In the genomic region with DNA sequence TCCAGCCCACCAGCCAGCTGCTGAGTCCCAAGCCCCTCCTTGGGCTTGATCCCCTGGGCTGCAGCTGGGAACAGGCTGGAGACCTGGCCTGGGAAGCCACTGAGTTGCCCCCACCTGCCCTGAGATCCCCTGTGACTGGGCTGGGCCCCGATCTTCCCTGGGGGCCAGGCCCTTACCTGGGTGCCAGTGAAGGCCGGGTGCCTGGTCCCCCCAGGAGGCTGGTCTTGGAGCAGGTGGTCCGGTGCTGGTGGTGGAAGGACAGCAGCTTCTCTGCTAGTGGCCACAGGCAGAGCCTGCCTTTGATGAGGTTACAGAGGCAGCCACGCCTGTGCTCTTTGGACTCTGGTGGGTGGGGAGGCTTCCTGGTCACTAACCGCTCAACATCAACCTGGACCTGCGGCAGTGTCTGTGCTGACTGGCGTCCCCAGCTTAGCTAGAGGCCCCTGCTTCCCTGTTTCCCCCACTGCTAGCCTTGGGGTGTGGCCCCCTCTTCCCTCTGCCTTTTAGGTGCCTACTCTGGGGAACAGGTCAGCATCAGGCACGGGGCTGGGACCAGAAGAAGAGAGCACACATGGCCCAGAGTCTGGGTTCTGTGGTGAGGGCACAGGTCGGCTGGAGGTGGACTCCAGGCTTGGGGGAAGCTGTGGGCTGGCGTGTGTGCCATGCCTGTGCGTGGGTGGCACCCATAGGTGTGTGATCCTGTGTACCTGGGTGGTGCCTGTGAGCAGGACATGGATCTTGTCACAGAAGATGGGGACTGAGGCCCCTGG, we compare ENCODE assay signal across 14 cellular contexts. TPM values are rescaled to one million over a fixed set of nuclear protein-coding genes. Genes with fewer than 3 reads are reported as not detected.
A peak's percentile ranks its signal among the peaks of the same experiment; 100 is the strongest.
DNase-seq lines count a peak whose midpoint lies in the region; ATAC-seq, FAIRE-seq and TF ChIP-seq lines count a peak whose summit lies in the region.
"Had no signal": no experiment of that assay in that cellular context is flagged by ENCODE, and none has a peak within 500 bp of the region (broad histone marks: within the 10 kb centered on the region; RNA-seq: fewer than 3 reads in every experiment).

A gene with protein sequence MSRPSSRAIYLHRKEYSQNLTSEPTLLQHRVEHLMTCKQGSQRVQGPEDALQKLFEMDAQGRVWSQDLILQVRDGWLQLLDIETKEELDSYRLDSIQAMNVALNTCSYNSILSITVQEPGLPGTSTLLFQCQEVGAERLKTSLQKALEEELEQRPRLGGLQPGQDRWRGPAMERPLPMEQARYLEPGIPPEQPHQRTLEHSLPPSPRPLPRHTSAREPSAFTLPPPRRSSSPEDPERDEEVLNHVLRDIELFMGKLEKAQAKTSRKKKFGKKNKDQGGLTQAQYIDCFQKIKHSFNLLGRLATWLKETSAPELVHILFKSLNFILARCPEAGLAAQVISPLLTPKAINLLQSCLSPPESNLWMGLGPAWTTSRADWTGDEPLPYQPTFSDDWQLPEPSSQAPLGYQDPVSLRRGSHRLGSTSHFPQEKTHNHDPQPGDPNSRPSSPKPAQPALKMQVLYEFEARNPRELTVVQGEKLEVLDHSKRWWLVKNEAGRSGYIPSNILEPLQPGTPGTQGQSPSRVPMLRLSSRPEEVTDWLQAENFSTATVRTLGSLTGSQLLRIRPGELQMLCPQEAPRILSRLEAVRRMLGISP (minus strand): TSS at position 278 of the 770 bp plus-strand sequence. CDS start 2,174 bp downstream, outside the sequence.

- peak; percentile 51 to 99; a peak in 3 of 4 replicates for TF ChIP-seq POLR2A in HepG2 (IDR thresholded peaks at IDR 0.05; ENCODE audit: insufficient read depth in 1 of 2, low read depth in 2 of 2, low read length in 2 of 2)

- no peak for TF ChIP-seq EP300 in SK-N-SH (IDR thresholded peaks at IDR 0.05; ENCODE audit: borderline replicate concordance in 1 of 2, low read depth in 1 of 2, low read length in 1 of 2)
- peak in 1 of 2 experiments; percentile 32; a peak in 1 of 4 replicates for TF ChIP-seq EP300 in HepG2 (IDR thresholded peaks at IDR 0.05; ENCODE audit: low read depth in 2 of 2, low read length in 2 of 2)
- no peak for TF ChIP-seq EP300 in HepG2 (CRISPR knock-in tag; IDR thresholded peaks at IDR 0.05; ENCODE audit: borderline replicate concordance)

- ATAC-seq in SK-N-SH treated with all-trans-retinoic acid at 6 μM for 48 hours = no peak
- peak; percentile 97 for ATAC-seq in HepG2
- no peak for ATAC-seq in GM18520 (IDR thresholded peaks at IDR 0.05; ENCODE audit: unreplicated experiment)
- ATAC-seq in HG03432 (IDR thresholded peaks at IDR 0.05; ENCODE audit: unreplicated experiment) = no peak

- H3F3A ChIP-seq in SK-N-SH (replicated peaks; ENCODE audit: insufficient read depth) (no peaks in the 10 kb centered on the region), smooth muscle cell (ENCODE audit: low read depth) (no peaks in the 10 kb centered on the region)

- H3K9me3 ChIP-seq in SK-N-SH (no peaks in the 10 kb centered on the region), HepG2 (ENCODE audit: low read length) (no peaks in the 10 kb centered on the region), smooth muscle cell (replicated peaks; ENCODE audit: low read depth) (no peaks in the 10 kb centered on the region)
- H3K9me3 ChIP-seq: thoracic aorta had no signal

- TSS peak; percentile 78 for BruUV-seq in HepG2 (replicated peaks; lab: Mats Ljungman, UMichigan)

- H3K36me3 ChIP-seq in SK-N-SH (replicated peaks in 1 of 2; ENCODE audit: control insufficient read depth in 1 of 2, insufficient read depth in 2 of 2, low read length in 1 of 2) = no peaks in the 10 kb centered on the region
- H3K36me3 ChIP-seq in HepG2 (replicated peaks in 1 of 2; ENCODE audit: control insufficient read depth in 1 of 2, insufficient read depth in 2 of 2, low read length in 2 of 2) = peaks cover 0 to 9% of the 10 kb centered on the region in 2 experiments; a peak in 2 of 5 replicates
- no peaks in the 10 kb centered on the region for H3K36me3 ChIP-seq in smooth muscle cell (ENCODE audit: low read depth)
- H3K36me3 ChIP-seq: thoracic aorta had no signal

- TF ChIP-seq CTCF in SK-N-SH (IDR thresholded peaks at IDR 0.05) (no peak), HepG2 (CRISPR knock-in tag; IDR thresholded peaks at IDR 0.05) (peak; percentile 26; the same call in 1 of the 2 replicates), smooth muscle cell (IDR thresholded peaks at IDR 0.05; ENCODE audit: borderline replicate concordance, insufficient read depth, poor library complexity, severe bottlenecking) (no peak)

- in situ Hi-C loops in HepG2 (cut with HindIII; ENCODE audit: extremely low pct_ligation_motif_present, low pct_unique_long_range_greater_than_20kb) = no loop called here

- no peak within 1 kb of the TSS for H3K9ac ChIP-seq in SK-N-SH
- peak within 1 kb of the TSS; percentile 80 for H3K9ac ChIP-seq in HepG2 (ENCODE audit: insufficient read depth, low read depth, low read length)
- no peak within 1 kb of the TSS for H3K9ac ChIP-seq in smooth muscle cell (ENCODE audit: low read depth)

- 82% methylated on average over 3 of the region's 11 CpGs for WGBS in SK-N-SH (ENCODE audit: low lambda C conversion rate)
- 0% methylated on average over 2 of the region's 11 CpGs for WGBS in HepG2 (ENCODE audit: low lambda C conversion rate)
- WGBS in smooth muscle cell (ENCODE audit: low lambda C conversion rate) = 93% methylated on average over 11 of the region's 11 CpGs

- H3K27ac ChIP-seq in SK-N-SH (ENCODE audit: low read depth in 2 of 2, low read length in 1 of 2) = no peak within 1 kb of the TSS
- peak within 1 kb of the TSS; percentile 74 for H3K27ac ChIP-seq in HepG2 (ENCODE audit: extremely low read length, insufficient read depth, low read length)
- H3K27ac ChIP-seq in smooth muscle cell (ENCODE audit: low read depth) = no peak within 1 kb of the TSS
- H3K27ac ChIP-seq: thoracic aorta had no signal

- CTCF ChIA-PET in SK-N-SH (lab: Yijun Ruan, JAX) = interaction anchor here (1.3 to 5.2 kb wide), 4 partner anchors 10 to 231 kb away, joined by 4 to 36 read pairs (median 5); no protein-coding TSS in a partner anchor
- CTCF ChIA-PET in HepG2 (lab: Yijun Ruan, JAX; ENCODE audit: low intra/inter-chr PET ratio, low total read pairs) = no interaction called here

- H3K4me2 ChIP-seq in SK-N-SH (no peak within 1 kb of the TSS), HepG2 (ENCODE audit: low read depth, low read length) (peak within 1 kb of the TSS; percentile 92), smooth muscle cell (no peak within 1 kb of the TSS)

- H3K27me3 ChIP-seq in SK-N-SH (ENCODE audit: insufficient read depth) (no peaks in the 10 kb centered on the region), HepG2 (ENCODE audit: control insufficient read depth in 1 of 2, insufficient read depth in 2 of 2, low read length in 2 of 2) (no peaks in the 10 kb centered on the region; a peak in 2 of 5 replicates), smooth muscle cell (ENCODE audit: low read depth) (no peaks in the 10 kb centered on the region)

- POLR2A ChIA-PET in SK-N-SH (lab: Yijun Ruan, JAX) = no interaction called here
- POLR2A ChIA-PET in HepG2 (lab: Yijun Ruan, JAX) = interaction anchor here (0.5 to 2.3 kb wide), 21 partner anchors 8 to 266 kb away, joined by 3 to 18 read pairs (median 4); a partner anchor contains a TSS

- intact Hi-C loops in HepG2 (cut with micrococcal nuclease; ENCODE audit: unreplicated experiment) = loop anchor here (1.0 kb wide), 1 partner anchor 9 kb away; no protein-coding TSS in a partner anchor

- H3K79me2 ChIP-seq in SK-N-SH (ENCODE audit: insufficient read depth) (no peaks in the 10 kb centered on the region), HepG2 (ENCODE audit: insufficient read depth, low read length) (peaks cover 24% of the 10 kb centered on the region), smooth muscle cell (ENCODE audit: low read depth) (no peaks in the 10 kb centered on the region)

- H3K4me1 ChIP-seq in SK-N-SH (ENCODE audit: control insufficient read depth in 1 of 2, insufficient read depth in 2 of 2, low read depth in 1 of 2, low read length in 1 of 2) = peaks cover 4 to 15% of the 10 kb centered on the region in 2 experiments; a peak in 2 of 4 replicates
- peaks cover 80% of the 10 kb centered on the region for H3K4me1 ChIP-seq in HepG2 (ENCODE audit: insufficient read depth, low read length)
- H3K4me1 ChIP-seq in smooth muscle cell (ENCODE audit: low read depth) = no peaks in the 10 kb centered on the region

- no peaks in the 10 kb centered on the region for H4K20me1 ChIP-seq in SK-N-SH (ENCODE audit: insufficient read depth)
- no peaks in the 10 kb centered on the region for H4K20me1 ChIP-seq in HepG2 (ENCODE audit: insufficient read depth, low read length)
- H4K20me1 ChIP-seq in smooth muscle cell (ENCODE audit: low read depth) = no peaks in the 10 kb centered on the region

- H2AFZ ChIP-seq in SK-N-SH (ENCODE audit: low read depth) (peak within 1 kb of the TSS; percentile 17; the same call in 1 of the 2 replicates), HepG2 (ENCODE audit: low read length) (no peak within 1 kb of the TSS), smooth muscle cell (ENCODE audit: low read depth) (no peak within 1 kb of the TSS)

- peak; percentile 96 for FAIRE-seq in HepG2 (lab: Jason Lieb, UNC)
- FAIRE-seq: A204.1, GM18507 had no signal

- DNase-seq in SK-N-SH (no peak), HepG2 (ENCODE audit: low spot score) (peak; percentile 87), smooth muscle cell (lab: John Stamatoyannopoulos, UW; ENCODE audit: unreplicated experiment) (no peak), EL (no peak)
- DNase-seq in activated CD8-positive, alpha-beta memory T cell treated with anti-CD3 and anti-CD28 coated beads, Interleukin-2, amount 50 U/mL, for 48 hours = peak; percentile 39
- DNase-seq: activated CD4-positive, alpha-beta T cell treated with anti-CD3 and anti-CD28 coated beads for 1 hour had no signal

- no peak within 1 kb of the TSS for H3K4me3 ChIP-seq in SK-N-SH (ENCODE audit: low read depth in 2 of 2, low read length in 1 of 2)
- H3K4me3 ChIP-seq in HepG2 (replicated peaks in 1 of 3; ENCODE audit: insufficient read depth in 1 of 3, low read depth in 2 of 3, low read length in 3 of 3) = peak within 1 kb of the TSS; percentile 76 to 88 (median 79)
- peak within 1 kb of the TSS; percentile 22 for H3K4me3 ChIP-seq in smooth muscle cell
- H3K4me3 ChIP-seq: thoracic aorta had no signal

- H3K9me2 ChIP-seq in SK-N-SH = no peaks in the 10 kb centered on the region

- TF ChIP-seq RAD21 in SK-N-SH (IDR thresholded peaks at IDR 0.05; ENCODE audit: low read length) (no peak), HepG2 (CRISPR knock-in tag; IDR thresholded peaks at IDR 0.05) (no peak)

RNA-seq across cellular contexts. Expression of the gene that starts here (rescaled TPM):
- polyA plus RNA-seq in SK-N-SH (2012; rRNA removed) (not detected in 2 replicates), HepG2 (2011; rRNA removed) (106 and 127 TPM in 2 replicates), smooth muscle cell (not detected in 2 replicates)
- not detected in 2 replicates for polyA plus RNA-seq in SK-N-SH (2012; cell fraction: cytosol; rRNA removed)
- polyA plus RNA-seq in SK-N-SH (2012; cell fraction: nucleus; rRNA removed) = not detected in 2 replicates
- total RNA-seq in HepG2 (2016; rRNA removed; fragmentation: Illumina TruSeq; extraction: Trizol) (7.6 and 18.2 TPM in 2 replicates), smooth muscle cell (not detected in 2 replicates)
- total RNA-seq in HepG2 (2016; cell fraction: cytosol; rRNA removed; fragmentation: Illumina TruSeq; extraction: Trizol; ENCODE audit: low read depth) = 3.1 and 3.5 TPM in 2 replicates
- total RNA-seq in HepG2 (2016; cell fraction: insoluble cytoplasmic fraction; rRNA removed; fragmentation: Illumina TruSeq; extraction: Trizol) = 6.3 and 18.1 TPM in 2 replicates
- total RNA-seq in HepG2 (2016; cell fraction: membrane; rRNA removed; fragmentation: Illumina TruSeq; extraction: Trizol) = 4.6 and 5.1 TPM in 2 replicates
- 21.5 and 27.6 TPM in 2 replicates for total RNA-seq in HepG2 (2016; cell fraction: nucleus; rRNA removed; fragmentation: Illumina TruSeq; extraction: Trizol)
- 24.6 and 30.4 TPM in 2 replicates for polyA plus RNA-seq in HepG2 (2011; cell fraction: cytosol; rRNA removed)
- polyA plus RNA-seq in HepG2 (2011; cell fraction: nucleus; rRNA removed) = 854 and 1,047 TPM in 2 replicates
- polyA plus RNA-seq in HepG2 (2012) = 79.1 and 95.8 TPM in 2 replicates
- polyA plus RNA-seq in HepG2 (2016; cell fraction: cytosol; fragmentation: Illumina TruSeq; extraction: Trizol; ENCODE audit: low read depth) = 3.0 and 3.7 TPM in 2 replicates
- polyA plus RNA-seq in HepG2 (2016; cell fraction: insoluble cytoplasmic fraction; fragmentation: Illumina TruSeq; extraction: Trizol; ENCODE audit: low read depth) = 11.9 and 13.8 TPM in 2 replicates
- 4.6 and 5.0 TPM in 2 replicates for polyA plus RNA-seq in HepG2 (2016; cell fraction: membrane; fragmentation: Illumina TruSeq; extraction: Trizol; ENCODE audit: low read depth)
- 139 and 140 TPM in 2 replicates for polyA plus RNA-seq in HepG2 (2016; cell fraction: nucleus; fragmentation: Illumina TruSeq; extraction: Trizol; ENCODE audit: insufficient read depth, low read depth)
- 2.2 and 43.5 TPM in 2 replicates for polyA minus RNA-seq in HepG2 (2011; rRNA and poly(A)+ RNA removed; ENCODE audit: low replicate concordance)
- 15.7 and 17.0 TPM in 2 replicates for polyA minus RNA-seq in HepG2 (2011; cell fraction: cytosol; rRNA and poly(A)+ RNA removed)
- 107 and 127 TPM in 2 replicates for polyA minus RNA-seq in HepG2 (2011; cell fraction: nucleus; rRNA and poly(A)+ RNA removed)
- total RNA-seq: Daoy, osteocyte had no signal

Comparison
In these comparisons a context has a peak if more than half of its experiments do, and no peak if none do; other contexts are left out.
1. DNase-seq: peak in activated CD8-positive, alpha-beta memory T cell treated with anti-CD3 and anti-CD28 coated beads, Interleukin-2, amount 50 U/mL, for 48 hours (single experiment) and HepG2 (single experiment); none in SK-N-SH (single experiment), smooth muscle cell (single experiment) and EL (single experiment).
2. H3K4me3 ChIP-seq: peak in HepG2 (3 of 3) and smooth muscle cell (single experiment); none in SK-N-SH (0 of 2).